Comparison of ENCODE assay signal across 1 cellular context in the genomic region with DNA sequence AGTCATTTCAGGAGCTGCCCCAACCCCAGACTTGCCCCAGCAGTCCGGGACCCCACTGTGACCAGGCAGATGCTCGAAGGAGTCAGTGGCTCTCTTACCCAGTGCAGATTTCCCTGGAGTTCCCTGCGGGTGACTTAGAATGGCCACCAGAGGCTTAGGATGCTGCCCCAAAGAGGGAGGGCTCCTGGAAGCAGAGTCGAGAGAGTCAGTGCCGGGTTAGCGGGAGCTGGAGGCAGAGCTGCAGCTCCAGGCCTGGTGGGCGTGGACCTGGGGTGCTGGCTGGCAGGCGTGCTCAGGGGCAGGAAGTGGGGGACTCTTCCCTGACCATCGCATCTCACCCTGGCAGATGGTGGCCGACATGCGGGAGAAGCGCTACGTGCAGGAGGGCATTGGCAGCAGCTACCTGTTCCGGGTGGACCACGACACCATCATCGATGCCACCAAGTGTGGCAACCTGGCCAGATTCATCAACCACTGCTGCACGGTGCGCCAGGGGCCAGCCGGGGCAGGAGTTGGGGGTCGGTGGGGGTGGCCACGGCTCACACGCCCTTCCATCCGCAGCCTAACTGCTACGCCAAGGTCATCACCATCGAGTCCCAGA.
TF ChIP-seq lines count a peak whose summit lies in the region.

No MANE protein-coding gene starts in this region.

TF ChIP-seq in HEK293, 187 proteins besides CTCF, POLR2A, EP300 and RAD21 (continued from another document):
- TF ChIP-seq, protein P1, sequence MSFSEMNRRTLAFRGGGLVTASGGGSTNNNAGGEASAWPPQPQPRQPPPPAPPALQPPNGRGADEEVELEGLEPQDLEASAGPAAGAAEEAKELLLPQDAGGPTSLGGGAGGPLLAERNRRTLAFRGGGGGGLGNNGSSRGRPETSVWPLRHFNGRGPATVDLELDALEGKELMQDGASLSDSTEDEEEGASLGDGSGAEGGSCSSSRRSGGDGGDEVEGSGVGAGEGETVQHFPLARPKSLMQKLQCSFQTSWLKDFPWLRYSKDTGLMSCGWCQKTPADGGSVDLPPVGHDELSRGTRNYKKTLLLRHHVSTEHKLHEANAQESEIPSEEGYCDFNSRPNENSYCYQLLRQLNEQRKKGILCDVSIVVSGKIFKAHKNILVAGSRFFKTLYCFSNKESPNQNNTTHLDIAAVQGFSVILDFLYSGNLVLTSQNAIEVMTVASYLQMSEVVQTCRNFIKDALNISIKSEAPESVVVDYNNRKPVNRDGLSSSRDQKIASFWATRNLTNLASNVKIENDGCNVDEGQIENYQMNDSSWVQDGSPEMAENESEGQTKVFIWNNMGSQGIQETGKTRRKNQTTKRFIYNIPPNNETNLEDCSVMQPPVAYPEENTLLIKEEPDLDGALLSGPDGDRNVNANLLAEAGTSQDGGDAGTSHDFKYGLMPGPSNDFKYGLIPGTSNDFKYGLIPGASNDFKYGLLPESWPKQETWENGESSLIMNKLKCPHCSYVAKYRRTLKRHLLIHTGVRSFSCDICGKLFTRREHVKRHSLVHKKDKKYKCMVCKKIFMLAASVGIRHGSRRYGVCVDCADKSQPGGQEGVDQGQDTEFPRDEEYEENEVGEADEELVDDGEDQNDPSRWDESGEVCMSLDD (tag by site-specific recombination; IDR thresholded peaks at IDR 0.05) = no peak
- TF ChIP-seq ZSCAN5A (tag by site-specific recombination; IDR thresholded peaks at IDR 0.05) = no peak
- TF ChIP-seq, protein P2, sequence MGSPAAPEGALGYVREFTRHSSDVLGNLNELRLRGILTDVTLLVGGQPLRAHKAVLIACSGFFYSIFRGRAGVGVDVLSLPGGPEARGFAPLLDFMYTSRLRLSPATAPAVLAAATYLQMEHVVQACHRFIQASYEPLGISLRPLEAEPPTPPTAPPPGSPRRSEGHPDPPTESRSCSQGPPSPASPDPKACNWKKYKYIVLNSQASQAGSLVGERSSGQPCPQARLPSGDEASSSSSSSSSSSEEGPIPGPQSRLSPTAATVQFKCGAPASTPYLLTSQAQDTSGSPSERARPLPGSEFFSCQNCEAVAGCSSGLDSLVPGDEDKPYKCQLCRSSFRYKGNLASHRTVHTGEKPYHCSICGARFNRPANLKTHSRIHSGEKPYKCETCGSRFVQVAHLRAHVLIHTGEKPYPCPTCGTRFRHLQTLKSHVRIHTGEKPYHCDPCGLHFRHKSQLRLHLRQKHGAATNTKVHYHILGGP (tag by site-specific recombination; IDR thresholded peaks at IDR 0.05) = no peak
- no peak for TF ChIP-seq ZNF132 (tag by site-specific recombination; IDR thresholded peaks at IDR 0.05; ENCODE audit: borderline replicate concordance)
- no peak for TF ChIP-seq ZNF830 (tag by site-specific recombination; IDR thresholded peaks at IDR 0.05; ENCODE audit: low read depth)
- TF ChIP-seq ZNF146 (tag by site-specific recombination; IDR thresholded peaks at IDR 0.05) = peak; percentile 19; the same call in 1 of the 2 replicates
- peak; percentile 44 for TF ChIP-seq GLIS1 (tag by site-specific recombination; IDR thresholded peaks at IDR 0.05)
TF ChIP-seq in HEK293: peak in this region for 8.
